In genomic region chr3:7876741-7877297, GRCh38 we compare ENCODE assay signal across 9 cellular contexts.
A peak's percentile ranks its signal among the peaks of the same experiment; 100 is the strongest.
DNase-seq lines count a peak whose midpoint lies in the region; ATAC-seq lines count a peak whose summit lies in the region.
"Had no signal": no experiment of that assay in that cellular context is flagged by ENCODE, and none has a peak within 500 bp of the region (broad histone marks: within the 10 kb centered on the region; RNA-seq: fewer than 3 reads in every experiment).

No MANE protein-coding gene starts in this region.

- no peaks in the 10 kb centered on the region for H3K36me3 Mint-ChIP-seq in dendritic cell treated with granulocyte-macrophage colony-stimulating factor and Interleukin-4, amounts not matched to agents 40 ng/mL and 50 ng/mL, for 4 days (ENCODE audit: low read depth)

- ATAC-seq in left lobe of liver (no peak), HG03045 (IDR thresholded peaks at IDR 0.05; ENCODE audit: unreplicated experiment) (no peak)

- peaks cover 10% of the 10 kb centered on the region for H3K4me1 Mint-ChIP-seq in dendritic cell treated with granulocyte-macrophage colony-stimulating factor and Interleukin-4, amounts not matched to agents 40 ng/mL and 50 ng/mL, for 4 days (ENCODE audit: low read depth)

- peaks cover 45% of the 10 kb centered on the region for H3K9me3 Mint-ChIP-seq in dendritic cell treated with granulocyte-macrophage colony-stimulating factor and Interleukin-4, amounts not matched to agents 40 ng/mL and 50 ng/mL, for 4 days

- DNase-seq in HT1080 (ENCODE audit: low read depth) (peak; percentile 90), left lobe of liver (ENCODE audit: low spot score) (no peak), pons (ENCODE audit: low spot score) (no peak), NCI-H187 (lab: John Stamatoyannopoulos, UW) (no peak)
- peak; percentile 36 for DNase-seq in activated CD4-positive, alpha-beta T cell treated with anti-CD3 and anti-CD28 coated beads, Interleukin-2, amount 50 U/mL, for 1 hour
- DNase-seq in stimulated activated CD4-positive, alpha-beta T cell treated with anti-CD3 and anti-CD28 coated beads, Interleukin-2, amount 100 ng/mL, for 4 hours (ENCODE audit: low read depth) = peak; percentile 58
- DNase-seq: midbrain had no signal

- intact Hi-C loops in dendritic cell treated with granulocyte-macrophage colony-stimulating factor and Interleukin-4, amounts not matched to agents 40 ng/mL and 50 ng/mL, for 4 days (cut with micrococcal nuclease) = loop anchor here (10.0 kb wide), 1 partner anchor 232 kb away; no protein-coding TSS in a partner anchor

- H3K4me3 Mint-ChIP-seq in dendritic cell treated with granulocyte-macrophage colony-stimulating factor and Interleukin-4, amounts not matched to agents 40 ng/mL and 50 ng/mL, for 4 days = no peak overlapping the region

- no peaks in the 10 kb centered on the region for H3K27me3 Mint-ChIP-seq in dendritic cell treated with granulocyte-macrophage colony-stimulating factor and Interleukin-4, amounts not matched to agents 40 ng/mL and 50 ng/mL, for 4 days

- peak overlapping the region; percentile 60 for H3K27ac Mint-ChIP-seq in dendritic cell treated with granulocyte-macrophage colony-stimulating factor and Interleukin-4, amounts not matched to agents 40 ng/mL and 50 ng/mL, for 4 days

Comparison
In these comparisons a context has a peak if more than half of its experiments do, and no peak if none do; other contexts are left out.
1. DNase-seq: peak in HT1080 (single experiment), activated CD4-positive, alpha-beta T cell treated with anti-CD3 and anti-CD28 coated beads, Interleukin-2, amount 50 U/mL, for 1 hour (single experiment) and stimulated activated CD4-positive, alpha-beta T cell treated with anti-CD3 and anti-CD28 coated beads, Interleukin-2, amount 100 ng/mL, for 4 hours (single experiment); none in left lobe of liver (single experiment), pons (single experiment) and NCI-H187 (0 of 2).